In the genomic region with DNA sequence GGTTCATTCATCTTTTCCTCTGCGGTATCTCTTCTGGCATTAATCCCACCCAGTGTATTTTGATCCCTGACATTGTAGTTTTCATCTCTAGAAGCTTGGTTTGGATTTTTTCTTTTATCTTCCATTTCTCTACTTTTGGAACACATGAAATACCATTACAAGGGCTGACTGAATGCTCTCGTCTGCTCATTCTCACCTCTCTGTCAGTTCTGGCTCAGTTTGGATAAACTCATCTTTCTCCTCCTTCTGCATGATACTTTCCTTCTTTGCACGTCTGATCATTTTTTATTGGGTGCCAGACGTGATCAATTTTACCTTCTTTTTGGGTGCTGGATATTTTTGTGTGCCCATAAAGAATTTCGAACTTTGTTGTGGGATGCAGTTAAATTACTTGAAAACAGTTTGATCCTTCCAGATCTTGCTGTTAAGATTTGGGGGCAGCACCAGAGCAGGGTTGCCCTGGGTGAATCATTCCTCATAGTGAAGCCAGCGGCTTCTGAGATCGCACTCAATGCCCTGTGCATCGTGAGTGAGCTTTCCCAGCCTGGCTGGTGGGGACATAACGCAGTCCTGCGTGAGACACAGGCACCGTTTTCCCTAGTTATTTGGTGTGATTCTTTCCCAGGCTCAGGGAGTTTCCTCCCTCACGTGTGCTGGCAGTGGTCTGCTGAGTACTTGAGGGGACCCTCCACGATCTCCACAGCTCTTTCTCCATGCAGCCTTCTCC, we compare ENCODE assay signal across 24 cellular contexts.
"Had no signal": no experiment of that assay in that cellular context is flagged by ENCODE, and none has a peak within 500 bp of the region (broad histone marks: within the 10 kb centered on the region; RNA-seq: fewer than 3 reads in every experiment).

No MANE protein-coding gene starts in this region.

- H3K4me3 Mint-ChIP-seq: immature natural killer cell; memory B cell; mesothelial cell of epicardium; neural crest cell; stimulated activated naive B cell treated with anti-CD40 and anti-IgM and Interleukin-4, amounts not matched to agents 10 μg/mL and 1 μg/mL and 100 μg/mL, for 72 hours; stimulated activated naive CD8-positive, alpha-beta T cell treated with anti-CD3 and anti-CD28 coated beads, Interleukin-15, amount 100 ng/mL, for 72 hours had no signal

- H3K36me3 ChIP-seq: colonic mucosa, left ventricle myocardium inferior, lower lobe of right lung, ovary, prostate gland, right lobe of liver, thoracic aorta had no signal

- DNase-seq: cerebellar nuclear complex; colonic mucosa; dermis blood vessel endothelial cell; erythroblast; foreskin keratinocyte; immature natural killer cell; left cardiac atrium; left ventricle myocardium inferior; naive B cell; ovary; retina; right lobe of liver; stimulated activated CD4-positive, alpha-beta T cell treated with anti-CD3 and anti-CD28 coated beads, Interleukin-2, amount 100 ng/mL, for 24 hours; stimulated activated CD4-positive, alpha-beta T cell treated with anti-CD3 and anti-CD28 coated beads, Interleukin-4, amount 100 ng/mL, for 4 hours; stimulated activated naive B cell treated with anti-CD40 and anti-IgM and Interleukin-4, amounts not matched to agents 10 μg/mL and 1 μg/mL and 100 μg/mL, for 72 hours; stimulated activated naive CD8-positive, alpha-beta T cell treated with anti-CD3 and anti-CD28 coated beads, Interleukin-15, amount 100 ng/mL, for 72 hours; substantia nigra; trophoblast cell had no signal

- H3K9me3 Mint-ChIP-seq: immature natural killer cell; memory B cell; naive B cell; neural crest cell; stimulated activated naive B cell treated with anti-CD40 and anti-IgM and Interleukin-4, amounts not matched to agents 10 μg/mL and 1 μg/mL and 100 μg/mL, for 72 hours; stimulated activated naive CD8-positive, alpha-beta T cell treated with anti-CD3 and anti-CD28 coated beads, Interleukin-15, amount 100 ng/mL, for 72 hours had no signal

- H3K27ac Mint-ChIP-seq: memory B cell; mesothelial cell of epicardium; stimulated activated naive B cell treated with anti-CD40 and anti-IgM and Interleukin-4, amounts not matched to agents 10 μg/mL and 1 μg/mL and 100 μg/mL, for 72 hours; stimulated activated naive CD8-positive, alpha-beta T cell treated with anti-CD3 and anti-CD28 coated beads, Interleukin-15, amount 100 ng/mL, for 72 hours had no signal

- H3K27ac ChIP-seq: colonic mucosa, foreskin keratinocyte, left ventricle myocardium inferior, lower lobe of right lung, ovary, prostate gland, right lobe of liver, thoracic aorta had no signal

- H3K4me3 ChIP-seq: colonic mucosa, left ventricle myocardium inferior, lower lobe of right lung, ovary, prostate gland, right lobe of liver, thoracic aorta had no signal

- H3K27me3 Mint-ChIP-seq: memory B cell; naive B cell; stimulated activated naive B cell treated with anti-CD40 and anti-IgM and Interleukin-4, amounts not matched to agents 10 μg/mL and 1 μg/mL and 100 μg/mL, for 72 hours; stimulated activated naive CD8-positive, alpha-beta T cell treated with anti-CD3 and anti-CD28 coated beads, Interleukin-15, amount 100 ng/mL, for 72 hours had no signal

- H3K4me1 ChIP-seq: colonic mucosa, foreskin keratinocyte, left ventricle myocardium inferior, lower lobe of right lung, prostate gland, right lobe of liver had no signal

- H3K9me3 ChIP-seq: colonic mucosa, left ventricle myocardium inferior, lower lobe of right lung, ovary, prostate gland, right lobe of liver, thoracic aorta had no signal

- ATAC-seq: left cardiac atrium; lower lobe of right lung; right lobe of liver; stimulated activated naive B cell treated with anti-CD40 and anti-IgM and Interleukin-4, amounts not matched to agents 10 μg/mL and 1 μg/mL and 100 μg/mL, for 72 hours; stimulated activated naive CD8-positive, alpha-beta T cell treated with anti-CD3 and anti-CD28 coated beads, Interleukin-15, amount 100 ng/mL, for 72 hours had no signal

- H3K27me3 ChIP-seq: colonic mucosa, foreskin keratinocyte, ovary, right lobe of liver had no signal

- H3K4me1 Mint-ChIP-seq: memory B cell; mesothelial cell of epicardium; naive B cell; stimulated activated naive B cell treated with anti-CD40 and anti-IgM and Interleukin-4, amounts not matched to agents 10 μg/mL and 1 μg/mL and 100 μg/mL, for 72 hours had no signal
